In genomic region chr10:49594594-49594993, GRCh38 we compare ENCODE assay signal across 9 cellular contexts. TPM values are rescaled to one million over a fixed set of nuclear protein-coding genes. Genes with fewer than 3 reads are reported as not detected.
A peak's percentile ranks its signal among the peaks of the same experiment; 100 is the strongest.
DNase-seq lines count a peak whose midpoint lies in the region; ATAC-seq, FAIRE-seq and TF ChIP-seq lines count a peak whose summit lies in the region.
"Had no signal": no experiment of that assay in that cellular context is flagged by ENCODE, and none has a peak within 500 bp of the region (broad histone marks: within the 10 kb centered on the region; RNA-seq: fewer than 3 reads in every experiment).

No MANE protein-coding gene starts in this region.

- POLR2A ChIA-PET in MCF 10A (lab: Yijun Ruan, JAX), result interaction anchor here (0.6 to 1.9 kb wide), 4 partner anchors 11 to 1387 kb away, joined by 3 to 5 read pairs (median 5); partner anchors contain the start of genes ERCC6, PARG and TIMM23B

- no peaks in the 10 kb centered on the region for H3K9me3 ChIP-seq in kidney (ENCODE audit: control insufficient read depth in 1 of 2, low read length in 2 of 2)

- no peaks in the 10 kb centered on the region for H3K27me3 ChIP-seq in GM23338 (ENCODE audit: insufficient read depth)

- no TSS peak for BruUV-seq in Calu3 (replicated peaks; lab: Mats Ljungman, UMichigan)
- no TSS peak for BruUV-seq in MCF 10A (replicated peaks; lab: Mats Ljungman, UMichigan)

- ATAC-seq in GM23338 (peak; percentile 76), GM19328 (IDR thresholded peaks at IDR 0.05; ENCODE audit: unreplicated experiment) (no peak), GM21515 (IDR thresholded peaks at IDR 0.05; ENCODE audit: unreplicated experiment) (no peak)

- peak; percentile 56 for TF ChIP-seq CTCF in Calu3 (IDR thresholded peaks at IDR 0.05; ENCODE audit: unreplicated experiment)
- peak; percentile 90 to 96 for TF ChIP-seq CTCF in GM23338 (conservative IDR thresholded peaks at IDR 0.05; ENCODE audit: low read depth in 2 of 2)
- TF ChIP-seq CTCF in MCF 10A (IDR thresholded peaks at IDR 0.05; ENCODE audit: unreplicated experiment), result peak; percentile 88
- TF ChIP-seq CTCF in kidney (IDR thresholded peaks at IDR 0.05; ENCODE audit: borderline replicate concordance, extremely low read depth, insufficient read depth), result peak; percentile 79
- TF ChIP-seq CTCF in type B pancreatic cell (conservative IDR thresholded peaks at IDR 0.05), result peak; percentile 91

- H3K9me3 Mint-ChIP-seq in Calu3 (ENCODE audit: low read depth, unreplicated experiment) (no peaks in the 10 kb centered on the region), GM23338 (no peaks in the 10 kb centered on the region), MCF 10A (ENCODE audit: unreplicated experiment) (no peaks in the 10 kb centered on the region), type B pancreatic cell (no peaks in the 10 kb centered on the region)

- H3K4me3 Mint-ChIP-seq in Calu3 (ENCODE audit: low read depth, unreplicated experiment), result no peak overlapping the region
- no peak overlapping the region; the same call in 2 of the 3 replicates for H3K4me3 Mint-ChIP-seq in GM23338
- no peak overlapping the region for H3K4me3 Mint-ChIP-seq in MCF 10A (ENCODE audit: unreplicated experiment)
- H3K4me3 Mint-ChIP-seq in type B pancreatic cell, result peak overlapping the region; percentile 42

- H3K79me2 ChIP-seq in GM23338 (replicated peaks; ENCODE audit: insufficient read depth), result no peaks in the 10 kb centered on the region

- H3K4me1 ChIP-seq in GM23338 (ENCODE audit: insufficient read depth), result no peaks in the 10 kb centered on the region; the same call in 1 of the 2 replicates
- no peaks in the 10 kb centered on the region for H3K4me1 ChIP-seq in kidney (ENCODE audit: control insufficient read depth in 1 of 2, insufficient read depth in 1 of 2, low read depth in 1 of 2, low read length in 2 of 2)

- no peaks in the 10 kb centered on the region for H3K9me2 ChIP-seq in GM23338 (ENCODE audit: insufficient read depth)

- intact Hi-C loops in Calu3 (cut with micrococcal nuclease; ENCODE audit: unreplicated experiment) (loop anchor here (1.0 to 10.0 kb wide), 3 partner anchors 170 to 630 kb away; partner anchors contain the start of gene OGDHL), MCF 10A (cut with micrococcal nuclease) (loop anchor here (1.0 to 2.0 kb wide), 2 partner anchors 324 to 630 kb away; no protein-coding TSS in a partner anchor), kidney (cut with DNase I) (no loop called here)

- no peak overlapping the region for H3K27ac ChIP-seq in GM23338 (ENCODE audit: low read depth)
- no peak overlapping the region for H3K27ac ChIP-seq in kidney (ENCODE audit: low read depth in 2 of 2, low read length in 2 of 2)

- H3K36me3 ChIP-seq in GM23338 (ENCODE audit: insufficient read depth) (no peaks in the 10 kb centered on the region), kidney (ENCODE audit: control insufficient read depth in 1 of 2, insufficient read depth in 2 of 2, low read length in 2 of 2) (no peaks in the 10 kb centered on the region)

- H3K27me3 Mint-ChIP-seq in Calu3 (ENCODE audit: unreplicated experiment) (peaks cover 42% of the 10 kb centered on the region), GM23338 (ENCODE audit: insufficient read depth, low read depth, poor library complexity) (peaks cover 25% of the 10 kb centered on the region), MCF 10A (ENCODE audit: insufficient read depth, unreplicated experiment) (no peaks in the 10 kb centered on the region), type B pancreatic cell (peaks cover 30% of the 10 kb centered on the region)

- no peak overlapping the region for H3K27ac Mint-ChIP-seq in Calu3 (ENCODE audit: unreplicated experiment)
- no peak overlapping the region for H3K27ac Mint-ChIP-seq in GM23338
- H3K27ac Mint-ChIP-seq in MCF 10A (ENCODE audit: low read depth, unreplicated experiment), result no peak overlapping the region
- no peak overlapping the region for H3K27ac Mint-ChIP-seq in type B pancreatic cell

- CTCF ChIA-PET in Calu3 (lab: Charles Lee) (interaction anchor here (0.6 kb wide), 1 partner anchor 813 kb away, joined by 3 read pairs; no protein-coding TSS in a partner anchor), MCF 10A (lab: Yijun Ruan, JAX) (interaction anchor here (0.6 to 5.3 kb wide), 24 partner anchors 10 to 647 kb away, joined by 3 to 52 read pairs (median 4); partner anchors contain the start of gene ERCC6)

- no peak overlapping the region for H3K9ac ChIP-seq in kidney (ENCODE audit: low read length in 2 of 2)

- H3K4me3 ChIP-seq in GM23338 (no peak overlapping the region), kidney (ENCODE audit: low read length in 2 of 2) (no peak overlapping the region)

- peak; percentile 3 for FAIRE-seq in kidney (lab: Jason Lieb, UNC)

- no peaks in the 10 kb centered on the region for H3F3A ChIP-seq in GM23338 (replicated peaks; ENCODE audit: low read depth)

- H2AFZ ChIP-seq in GM23338, result peak overlapping the region; percentile 57; the same call in 1 of the 2 replicates

- no peak overlapping the region; the same call in 1 of the 2 replicates for H3K4me2 ChIP-seq in GM23338

- peaks cover 8% of the 10 kb centered on the region for H3K4me1 Mint-ChIP-seq in Calu3 (ENCODE audit: low read depth, unreplicated experiment)
- H3K4me1 Mint-ChIP-seq in GM23338, result peaks cover 13% of the 10 kb centered on the region
- peaks cover 6% of the 10 kb centered on the region for H3K4me1 Mint-ChIP-seq in MCF 10A (ENCODE audit: insufficient read depth, unreplicated experiment)
- H3K4me1 Mint-ChIP-seq in type B pancreatic cell (ENCODE audit: unreplicated experiment), result peaks cover 6% of the 10 kb centered on the region

- peak; percentile 67 for DNase-seq in Calu3
- peak; percentile 86 for DNase-seq in GM23338 (ENCODE audit: low spot score)
- DNase-seq in NCI-H69 (lab: John Stamatoyannopoulos, UW), result peak; percentile 60
- peak; percentile 76 for DNase-seq in MCF 10A (ENCODE audit: unreplicated experiment)
- DNase-seq in kidney, result no peak
- no peak for DNase-seq in type B pancreatic cell (ENCODE audit: extremely low spot score, unreplicated experiment)

- H4K20me1 ChIP-seq in GM23338 (replicated peaks; ENCODE audit: insufficient read depth), result no peaks in the 10 kb centered on the region

- H3K36me3 Mint-ChIP-seq in Calu3 (ENCODE audit: insufficient read depth, unreplicated experiment) (peaks cover 5% of the 10 kb centered on the region), GM23338 (ENCODE audit: low read depth) (no peaks in the 10 kb centered on the region), MCF 10A (ENCODE audit: insufficient read depth, unreplicated experiment) (no peaks in the 10 kb centered on the region), type B pancreatic cell (no peaks in the 10 kb centered on the region)

TF ChIP-seq in GM23338, 12 proteins besides CTCF, POLR2A, EP300 and RAD21:
- TF ChIP-seq JUNB (IDR thresholded peaks at IDR 0.05; ENCODE audit: unreplicated experiment) (no peak), EZH2phosphoT487 (IDR thresholded peaks at IDR 0.05; ENCODE audit: unreplicated experiment) (no peak), STAT1 (IDR thresholded peaks at IDR 0.05; ENCODE audit: unreplicated experiment) (no peak), CREB1 (CRISPR knock-in tag; IDR thresholded peaks at IDR 0.05; ENCODE audit: low read depth) (no peak)
TF ChIP-seq in GM23338: peak in this region for 0.

RNA-seq across cellular contexts. Expression of gene SLC18A3, which starts 15.5 kb away (rescaled TPM):
- total RNA-seq in Calu3 (2022) (not detected in 2 replicates), MCF 10A (2022) (not detected in 2 replicates), kidney (not detected), type B pancreatic cell (ENCODE audit: low replicate concordance) (1.6 and 6.2 TPM in 2 replicates)
- 0.12 TPM in 1 of 2 replicates, not detected in the other for total RNA-seq in GM23338 (2014; rRNA removed; shearing (Covaris generic))
- polyA plus RNA-seq in GM23338 (2016; fragmentation: Nextera tagmentation; extraction: Ambion mirVana) (0.09 and 0.16 TPM in 2 replicates), kidney (ENCODE audit: insufficient read depth, low read depth, low replicate concordance) (not detected)
- total RNA-seq: T-helper 2 cell treated with Interferon-gamma antibody and Interleukin-4, amounts not matched to agents 100 ng/mL and 5 ng/mL, for 36 hours had no signal

RNA-seq across cellular contexts. Expression of gene CHAT, which starts 19.2 kb away (rescaled TPM):
- not detected in 2 replicates for total RNA-seq in Calu3 (2022)
- total RNA-seq in GM23338 (2014; rRNA removed; shearing (Covaris generic)), result not detected in 2 replicates
- polyA plus RNA-seq in GM23338 (2016; fragmentation: Nextera tagmentation; extraction: Ambion mirVana), result not detected in 2 replicates
- not detected in 2 replicates for total RNA-seq in MCF 10A (2022)
- total RNA-seq in kidney, result not detected
- not detected for polyA plus RNA-seq in kidney (ENCODE audit: insufficient read depth, low read depth, low replicate concordance)
- total RNA-seq in type B pancreatic cell (ENCODE audit: low replicate concordance), result 0.34 and 0.62 TPM in 2 replicates

RNA-seq across cellular contexts. Expression of gene ERCC6, which starts 55.7 kb away (rescaled TPM):
- total RNA-seq in Calu3 (2022) (25.7 and 32.0 TPM in 2 replicates), MCF 10A (2022) (54.0 and 64.4 TPM in 2 replicates), kidney (33.2 TPM), type B pancreatic cell (ENCODE audit: low replicate concordance) (28.5 and 36.9 TPM in 2 replicates)
- total RNA-seq in GM23338 (2014; rRNA removed; shearing (Covaris generic)), result 10.1 and 13.8 TPM in 2 replicates
- polyA plus RNA-seq in GM23338 (2016; fragmentation: Nextera tagmentation; extraction: Ambion mirVana) (2.5 and 4.0 TPM in 2 replicates), kidney (ENCODE audit: insufficient read depth, low read depth, low replicate concordance) (5.0 TPM)

Comparison
In these comparisons a context has a peak if more than half of its experiments do, and no peak if none do; other contexts are left out.
1. DNase-seq: peak in Calu3 (single experiment), GM23338 (single experiment), NCI-H69 (single experiment) and MCF 10A (single experiment); none in kidney (single experiment) and type B pancreatic cell (single experiment).
2. Peak in every context shown above with its lines, with median percentiles within 50 percentile points of each other: CTCF ChIP-seq.